Comparison of ENCODE assay signal across 9 cellular contexts in the genomic region with DNA sequence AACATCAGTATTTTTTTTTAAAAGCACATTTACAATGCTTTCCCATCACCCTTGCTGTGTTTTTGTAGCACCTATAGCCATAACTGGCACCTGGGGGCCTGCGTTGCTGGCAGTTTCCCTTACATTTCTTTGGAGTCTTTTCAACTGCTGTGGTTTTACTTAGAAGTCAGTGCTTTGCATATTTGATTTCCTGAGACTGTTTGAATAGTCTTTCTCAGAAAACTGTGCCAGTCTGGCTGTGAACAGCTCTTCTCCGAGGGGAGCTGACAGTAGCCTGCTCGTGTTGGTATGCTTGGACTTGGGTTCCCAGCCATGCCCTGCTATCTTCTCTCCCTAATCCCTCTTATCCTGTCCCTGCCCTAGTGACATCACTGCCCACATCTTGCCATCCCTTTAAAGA.
DNase-seq lines count a peak whose midpoint lies in the region; ATAC-seq, FAIRE-seq and TF ChIP-seq lines count a peak whose summit lies in the region.
"Had no signal": no experiment of that assay in that cellular context is flagged by ENCODE, and none has a peak within 500 bp of the region (broad histone marks: within the 10 kb centered on the region; RNA-seq: fewer than 3 reads in every experiment).

No MANE protein-coding gene starts in this region.

- H2BK12ac ChIP-seq in H1 (ENCODE audit: low read depth, low read length): no peak overlapping the region

- H3K4me1 ChIP-seq in H1 (replicated peaks in 1 of 4; ENCODE audit: control insufficient read depth in 3 of 4, insufficient read depth in 4 of 4, low read length in 3 of 4) (no peaks in the 10 kb centered on the region), kidney (ENCODE audit: control insufficient read depth in 1 of 2, insufficient read depth in 1 of 2, low read depth in 1 of 2, low read length in 2 of 2) (no peaks in the 10 kb centered on the region), A673 (ENCODE audit: insufficient read depth, low read length, poor library complexity, severe bottlenecking) (no peaks in the 10 kb centered on the region)

- TF ChIP-seq EP300 in H1 (IDR thresholded peaks at IDR 0.05; ENCODE audit: borderline replicate concordance in 1 of 2, low read depth in 2 of 2, low read length in 2 of 2): no peak

- TF ChIP-seq POLR2A in H1 (IDR thresholded peaks at IDR 0.05; ENCODE audit: control extremely low read depth in 1 of 2, low read depth in 2 of 2, low read length in 2 of 2): no peak
- TF ChIP-seq POLR2A in GM12891 (IDR thresholded peaks at IDR 0.05; ENCODE audit: low read depth, low read length): no peak

- no peaks in the 10 kb centered on the region for H3K27me3 ChIP-seq in H1 (replicated peaks in 1 of 4; ENCODE audit: control insufficient read depth in 3 of 4, extremely low read depth in 1 of 4, insufficient read depth in 3 of 4, low read length in 3 of 4)
- H3K27me3 ChIP-seq in A673 (replicated peaks; ENCODE audit: insufficient read depth, low read depth, low read length, poor library complexity): no peaks in the 10 kb centered on the region
- H3K27me3 ChIP-seq: cardiac muscle cell had no signal

- peak overlapping the region; percentile 33 for H3K23ac ChIP-seq in H1 (ENCODE audit: insufficient read length)

- ATAC-seq in HG02798 (IDR thresholded peaks at IDR 0.05; ENCODE audit: poor library complexity, unreplicated experiment): peak; percentile 73

- DNase-seq in GF-D8 (lab: John Stamatoyannopoulos, UW): peak; percentile 25
- DNase-seq in activated CD4-positive, CD25-positive, alpha-beta regulatory T cell treated with anti-CD3 and anti-CD28 coated beads, Interleukin-2, amount 50 U/mL, for 16 hours (ENCODE audit: low read depth, low spot score): peak; percentile 13
- no peak for DNase-seq in H1 (ENCODE audit: low read depth in 1 of 2, low spot score in 2 of 2)
- no peak for DNase-seq in kidney
- DNase-seq in GM10248 (ENCODE audit: extremely low spot score): no peak
- DNase-seq in GM12891 (ENCODE audit: insufficient read length, low spot score): no peak
- no peak for DNase-seq in A673 (ENCODE audit: low spot score)

- no peak overlapping the region for H2BK20ac ChIP-seq in H1 (ENCODE audit: low read length)

- no peaks in the 10 kb centered on the region for H3K79me2 ChIP-seq in H1 (ENCODE audit: control insufficient read depth in 1 of 2, insufficient read depth in 2 of 2, low read length in 2 of 2)

- H3K4me3 ChIP-seq in H1 (ENCODE audit: extremely low read depth in 1 of 4, insufficient read depth in 2 of 4, low read depth in 3 of 4, low read length in 4 of 4): no peak overlapping the region
- H3K4me3 ChIP-seq in kidney (ENCODE audit: low read length in 2 of 2): no peak overlapping the region
- H3K4me3 ChIP-seq in A673 (ENCODE audit: low read depth, low read length, poor library complexity, severe bottlenecking): no peak overlapping the region
- H3K4me3 ChIP-seq: cardiac muscle cell had no signal

- 81% methylated on average over 3 of the region's 3 CpGs; no CpG with 5 or more reads in 1 of the 2 experiments for WGBS in H1 (ENCODE audit: extremely low coverage in 1 of 2, insufficient coverage in 1 of 2, insufficient read length in 1 of 2, insufficient replicate concordance in 2 of 2, low coverage in 1 of 2, low lambda C conversion rate in 2 of 2, missing lambda C conversion rate in 1 of 2), 2 experiments

- no peak overlapping the region for H3K14ac ChIP-seq in H1 (ENCODE audit: insufficient read length)

- TF ChIP-seq CTCF in H1 (IDR thresholded peaks at IDR 0.05; ENCODE audit: control extremely low read depth in 1 of 3, insufficient read depth in 1 of 3, low read depth in 1 of 3, low read length in 3 of 3): no peak
- no peak for TF ChIP-seq CTCF in kidney (IDR thresholded peaks at IDR 0.05; ENCODE audit: borderline replicate concordance, extremely low read depth, insufficient read depth)
- no peak for TF ChIP-seq CTCF in GM10248 (IDR thresholded peaks at IDR 0.05; ENCODE audit: control extremely low read depth, extremely low read depth, low read depth, missing control alignments)
- TF ChIP-seq CTCF in A673 (conservative IDR thresholded peaks at IDR 0.05; ENCODE audit: low read depth, low read length): no peak

- no peak overlapping the region for H2BK15ac ChIP-seq in H1 (ENCODE audit: low read length)

- H3K79me1 ChIP-seq in H1 (ENCODE audit: low read depth, low read length): no peaks in the 10 kb centered on the region

- H3K9me3 ChIP-seq in H1 (ENCODE audit: insufficient read depth in 2 of 2, low read depth in 1 of 2, low read length in 1 of 2): no peaks in the 10 kb centered on the region
- no peaks in the 10 kb centered on the region for H3K9me3 ChIP-seq in kidney (ENCODE audit: control insufficient read depth in 1 of 2, low read length in 2 of 2)
- no peaks in the 10 kb centered on the region for H3K9me3 ChIP-seq in A673 (ENCODE audit: low read depth, low read length, poor library complexity, severe bottlenecking)

- CTCF ChIA-PET in H1 (lab: Charles Lee; ENCODE audit: partially characterized antibody): interaction anchor here (2.5 to 3.0 kb wide), 2 partner anchors 99 to 133 kb away, joined by 8 to 11 read pairs; no protein-coding TSS in a partner anchor
- CTCF ChIA-PET in GM10248 (lab: Yijun Ruan, JAX): interaction anchor here (0.7 to 2.2 kb wide), 3 partner anchors 12 to 195 kb away, joined by 3 to 5 read pairs (median 3); no protein-coding TSS in a partner anchor
- CTCF ChIA-PET in A673 (lab: Charles Lee): no interaction called here

- intact Hi-C loops in kidney (cut with DNase I) (no loop called here), A673 (cut with micrococcal nuclease; ENCODE audit: unreplicated experiment) (no loop called here)

- POLR2A ChIA-PET in H1 (lab: Charles Lee; ENCODE audit: partially characterized antibody): no interaction called here
- POLR2A ChIA-PET in GM10248 (lab: Yijun Ruan, JAX): no interaction called here
- POLR2A ChIA-PET in A673 (lab: Charles Lee; ENCODE audit: low non-redundant PET): no interaction called here

- H3K27ac ChIP-seq in H1 (ENCODE audit: low read depth, low read length): no peak overlapping the region
- H3K27ac ChIP-seq in kidney (ENCODE audit: low read depth in 2 of 2, low read length in 2 of 2): no peak overlapping the region
- no peak overlapping the region for H3K27ac ChIP-seq in A673 (ENCODE audit: low read depth, low read length, poor library complexity, severe bottlenecking)
- H3K27ac ChIP-seq: cardiac muscle cell had no signal

- H2BK120ac ChIP-seq in H1 (replicated peaks; ENCODE audit: low read depth, low read length): no peak overlapping the region

- no peak for FAIRE-seq in H1 (lab: Jason Lieb, UNC)
- FAIRE-seq in kidney (lab: Jason Lieb, UNC): no peak
- no peak for FAIRE-seq in GM12891 (lab: Jason Lieb, UNC)

- peak overlapping the region; percentile 66; the same call in 1 of the 2 replicates for H4K8ac ChIP-seq in H1 (ENCODE audit: extremely low read depth, insufficient read depth, low read length)

- H3K56ac ChIP-seq in H1 (replicated peaks; ENCODE audit: insufficient read length, low read depth, low read length): no peak overlapping the region

- H2BK5ac ChIP-seq in H1 (ENCODE audit: low read depth, low read length): no peak overlapping the region

- H4K91ac ChIP-seq in H1 (replicated peaks; ENCODE audit: insufficient read length, low read length): no peak overlapping the region

- no peak overlapping the region for H3K4ac ChIP-seq in H1 (replicated peaks; ENCODE audit: insufficient read length, low read depth, low read length)

- no TSS peak for BruUV-seq in A673 (replicated peaks; lab: Mats Ljungman, UMichigan)

- H2AFZ ChIP-seq in H1 (ENCODE audit: low read length): 0 out of 2 replicates have a peak overlapping the region, but pooled peaks have one; percentile 5

- H3K9ac ChIP-seq in H1 (replicated peaks in 1 of 4; ENCODE audit: extremely low read depth in 1 of 4, low read depth in 3 of 4, low read length in 3 of 4) (no peak overlapping the region), kidney (ENCODE audit: low read length in 2 of 2) (no peak overlapping the region)

- no peaks in the 10 kb centered on the region for H3K23me2 ChIP-seq in H1 (ENCODE audit: low read depth, low read length)

- no peaks in the 10 kb centered on the region for H4K20me1 ChIP-seq in H1 (replicated peaks in 1 of 2; ENCODE audit: control insufficient read depth in 1 of 2, insufficient read depth in 2 of 2, low read length in 2 of 2)

- no peak overlapping the region for H2AK5ac ChIP-seq in H1 (ENCODE audit: low read depth, low read length)

- H3K4me2 ChIP-seq in H1 (ENCODE audit: insufficient read depth in 1 of 2, low read depth in 2 of 2, low read length in 2 of 2): no peak overlapping the region

- no peak overlapping the region for H4K5ac ChIP-seq in H1 (ENCODE audit: insufficient read length, low read depth, low read length)

- no peak overlapping the region for H3K18ac ChIP-seq in H1 (ENCODE audit: extremely low read depth, low read length)

- no peak for TF ChIP-seq RAD21 in H1 (IDR thresholded peaks at IDR 0.05 in 1 of 2, conservative IDR thresholded peaks at IDR 0.05 in 1 of 2; ENCODE audit: low read depth in 2 of 2, low read length in 2 of 2)

- no peaks in the 10 kb centered on the region for H3K36me3 ChIP-seq in H1 (ENCODE audit: control insufficient read depth in 2 of 4, insufficient read depth in 4 of 4, low read length in 3 of 4)
- H3K36me3 ChIP-seq in kidney (ENCODE audit: control insufficient read depth in 1 of 2, insufficient read depth in 2 of 2, low read length in 2 of 2): peaks cover 0 to 3% of the 10 kb centered on the region in 2 donors
- no peaks in the 10 kb centered on the region for H3K36me3 ChIP-seq in A673 (ENCODE audit: insufficient read depth, low read length, poor library complexity, severe bottlenecking)
- H3K36me3 ChIP-seq: cardiac muscle cell had no signal

TF ChIP-seq in H1, 55 proteins besides CTCF, POLR2A, EP300 and RAD21:
- TF ChIP-seq CHD2 (IDR thresholded peaks at IDR 0.05; ENCODE audit: low read length) (no peak), SP2 (IDR thresholded peaks at IDR 0.05; ENCODE audit: low read length) (no peak)

TF ChIP-seq in GM12891, 5 proteins besides CTCF, POLR2A, EP300 and RAD21:
- TF ChIP-seq POLR2AphosphoS5 (IDR thresholded peaks at IDR 0.05; ENCODE audit: low read depth, low read length) (no peak), PAX5 (IDR thresholded peaks at IDR 0.05; ENCODE audit: insufficient read depth, low read length, severe bottlenecking) (no peak), TAF1 (IDR thresholded peaks at IDR 0.05; ENCODE audit: low read depth, low read length) (no peak), SPI1 (IDR thresholded peaks at IDR 0.05; ENCODE audit: low read depth, low read length) (no peak), POU2F2 (IDR thresholded peaks at IDR 0.05; ENCODE audit: low read depth, low read length) (no peak)

Comparison
In these comparisons a context has a peak if more than half of its experiments do, and no peak if none do; other contexts are left out.
1. DNase-seq: peak in GF-D8 (single experiment) and activated CD4-positive, CD25-positive, alpha-beta regulatory T cell treated with anti-CD3 and anti-CD28 coated beads, Interleukin-2, amount 50 U/mL, for 16 hours (single experiment); none in H1 (0 of 2), kidney (single experiment), GM10248 (single experiment), GM12891 (single experiment) and A673 (single experiment).